Comparison of ENCODE assay signal across 8 cellular contexts in genomic region chr1:65958561-65959350, GRCh38.
A peak's percentile ranks its signal among the peaks of the same experiment; 100 is the strongest.
DNase-seq lines count a peak whose midpoint lies in the region; ATAC-seq and FAIRE-seq lines count a peak whose summit lies in the region.

No MANE protein-coding gene starts in this region.

- no peak overlapping the region for H3K27ac Mint-ChIP-seq in naive B cell

- no peaks in the 10 kb centered on the region for H3K4me1 Mint-ChIP-seq in naive B cell

- no peak overlapping the region for H3K9ac ChIP-seq in SK-N-MC (ENCODE audit: insufficient read length)

- ATAC-seq in GM21390 (IDR thresholded peaks at IDR 0.05; ENCODE audit: unreplicated experiment) (peak; percentile 84), naive B cell (ENCODE audit: low read depth in 2 of 2) (peak; percentile 40 to 56), HG03039 (IDR thresholded peaks at IDR 0.05; ENCODE audit: unreplicated experiment) (no peak)

- no peak overlapping the region for H3K27ac ChIP-seq in SK-N-MC

- H3K36me3 ChIP-seq in SK-N-MC (ENCODE audit: insufficient read depth, low read length) = no peaks in the 10 kb centered on the region

- H3K4me3 ChIP-seq in SK-N-MC = no peak overlapping the region

- DNase-seq in activated CD4-positive, alpha-beta T cell treated with anti-CD3 and anti-CD28 coated beads for 48 hours = peak; percentile 12
- DNase-seq in activated CD4-positive, alpha-beta T cell treated with anti-CD3 and anti-CD28 coated beads, Interleukin-2, amount 50 U/mL, for 48 hours = no peak
- DNase-seq in LoVo (ENCODE audit: low spot score) = peak; percentile 48
- peak; percentile 65 for DNase-seq in SK-N-MC (ENCODE audit: low read depth, low spot score)
- DNase-seq in naive B cell = peak; percentile 48

- H3K27me3 Mint-ChIP-seq in naive B cell = no peaks in the 10 kb centered on the region

- FAIRE-seq in endometrium (lab: Jason Lieb, UNC) = peak; percentile 96

- H3K36me3 Mint-ChIP-seq in naive B cell = no peaks in the 10 kb centered on the region

- H3K9me3 Mint-ChIP-seq in naive B cell = no peaks in the 10 kb centered on the region

- H3K4me3 Mint-ChIP-seq in naive B cell = no peak overlapping the region

- H3K9me3 ChIP-seq in SK-N-MC (ENCODE audit: low read depth, low read length) = no peaks in the 10 kb centered on the region

Comparison
In these comparisons a context has a peak if more than half of its experiments do, and no peak if none do; other contexts are left out.
1. DNase-seq: peak in activated CD4-positive, alpha-beta T cell treated with anti-CD3 and anti-CD28 coated beads for 48 hours (single experiment), LoVo (single experiment), SK-N-MC (single experiment) and naive B cell (single experiment); none in activated CD4-positive, alpha-beta T cell treated with anti-CD3 and anti-CD28 coated beads, Interleukin-2, amount 50 U/mL, for 48 hours (0 of 2).